ENCODE assay signal across 24 cellular contexts in genomic region chr10:101351017-101351416, GRCh38. TPM values are rescaled to one million over a fixed set of nuclear protein-coding genes. Genes with fewer than 3 reads are reported as not detected.
DNase-seq lines count a peak whose midpoint lies in the region; ATAC-seq, FAIRE-seq and TF ChIP-seq lines count a peak whose summit lies in the region.
"Had no signal": no experiment of that assay in that cellular context is flagged by ENCODE, and none has a peak within 500 bp of the region (broad histone marks: within the 10 kb centered on the region; RNA-seq: fewer than 3 reads in every experiment).

No MANE protein-coding gene starts in this region.

- no peaks in the 10 kb centered on the region for H3F3A ChIP-seq in neural cell (ENCODE audit: insufficient read depth, low read length, poor library complexity, severe bottlenecking)

- no peak overlapping the region for H2AFZ ChIP-seq in neural cell (ENCODE audit: low read depth, low read length)

- no peak for ATAC-seq in GM21390 (IDR thresholded peaks at IDR 0.05; ENCODE audit: unreplicated experiment)
- ATAC-seq: A549, GM23338 had no signal

- no peak for TF ChIP-seq RAD21 in neural cell (conservative IDR thresholded peaks at IDR 0.05)

- peaks cover 6% of the 10 kb centered on the region for H3K79me2 ChIP-seq in neural cell (replicated peaks; ENCODE audit: insufficient read depth, low read length)

- no peak overlapping the region for H3K27ac ChIP-seq in HEK293 (ENCODE audit: extremely low read depth, low read depth, low read length)
- peak overlapping the region; percentile 11 for H3K27ac ChIP-seq in neural cell (ENCODE audit: low read length)
- H3K27ac ChIP-seq: A549; BLaER1 treated with 17β-estradiol and CSF1 and Interleukin-3, amounts not matched to agents 10 nM and 100 nM had no signal

- no peaks in the 10 kb centered on the region for H3K9me2 ChIP-seq in neural cell (ENCODE audit: insufficient read depth, low read length)

- H3K36me3 ChIP-seq in HEK293 (ENCODE audit: control insufficient read depth in 2 of 2, insufficient read depth in 1 of 2, low read length in 2 of 2) (no peaks in the 10 kb centered on the region), neural cell (ENCODE audit: insufficient read depth, low read length) (no peaks in the 10 kb centered on the region)
- H3K36me3 ChIP-seq: BE2C; BLaER1 treated with 17β-estradiol and CSF1 and Interleukin-3, amounts not matched to agents 10 nM and 100 nM had no signal

- DNase-seq in Daoy (ENCODE audit: low read depth) (peak; percentile 29), epithelial cell of esophagus (ENCODE audit: low read depth) (peak; percentile 44), NCI-H1048 (lab: John Stamatoyannopoulos, UW) (no peak), frontal cortex (ENCODE audit: low spot score in 2 of 2) (no peak)
- DNase-seq: 8988T; ACHN; AML-193; BE2C; CD4-positive, alpha-beta T cell; CD8-positive, alpha-beta memory T cell; DMS 273 treated with DMSO at 0.1 percent for 48 hours; DMS53; DMS79 treated with DMSO at 0.1 percent for 48 hours; H9 had no signal

- TF ChIP-seq EP300 in neural cell (conservative IDR thresholded peaks at IDR 0.05; ENCODE audit: poor library complexity, severe bottlenecking): no peak

- no peaks in the 10 kb centered on the region for H4K20me1 ChIP-seq in neural cell (ENCODE audit: insufficient read depth)

- CTCF ChIA-PET in HEK293 (lab: Yijun Ruan, JAX): no interaction called here

- H3K4me3 ChIP-seq in HEK293 (ENCODE audit: low read depth, low read length) (no peak overlapping the region), epithelial cell of esophagus (ENCODE audit: low read length) (no peak overlapping the region), neural cell (ENCODE audit: low read length) (no peak overlapping the region)
- H3K4me3 ChIP-seq: A549; BLaER1 treated with 17β-estradiol and CSF1 and Interleukin-3, amounts not matched to agents 10 nM and 100 nM; GM23338 had no signal

- no peaks in the 10 kb centered on the region for H3K9me3 ChIP-seq in HEK293 (ENCODE audit: control insufficient read depth, insufficient read depth, low read depth, low read length)
- H3K9me3 ChIP-seq in neural cell (ENCODE audit: low read length): no peaks in the 10 kb centered on the region
- H3K9me3 ChIP-seq: A549; BE2C; BLaER1 treated with 17β-estradiol and CSF1 and Interleukin-3, amounts not matched to agents 10 nM and 100 nM had no signal

- H3K27me3 ChIP-seq in neural cell (ENCODE audit: insufficient read depth, low read depth, low read length): no peaks in the 10 kb centered on the region
- H3K27me3 ChIP-seq: BE2C; BLaER1 treated with 17β-estradiol and CSF1 and Interleukin-3, amounts not matched to agents 10 nM and 100 nM had no signal

- no peak overlapping the region for H3K9ac ChIP-seq in neural cell (ENCODE audit: low read length)
- H3K9ac ChIP-seq: BLaER1 treated with 17β-estradiol and CSF1 and Interleukin-3, amounts not matched to agents 10 nM and 100 nM had no signal

- TF ChIP-seq CTCF in HEK293 (tag by site-specific recombination; IDR thresholded peaks at IDR 0.05) (no peak), epithelial cell of esophagus (IDR thresholded peaks at IDR 0.05; ENCODE audit: insufficient read depth, low read depth, low read length, missing control alignments) (no peak), neural cell (IDR thresholded peaks at IDR 0.05; ENCODE audit: poor library complexity, severe bottlenecking) (no peak)

- POLR2A ChIA-PET in HEK293 (lab: Yijun Ruan, JAX): no interaction called here

- no peak overlapping the region for H3K4me2 ChIP-seq in neural cell (ENCODE audit: low read length)
- H3K4me2 ChIP-seq: A549; BLaER1 treated with 17β-estradiol and CSF1 and Interleukin-3, amounts not matched to agents 10 nM and 100 nM; GM23338 had no signal

- no peak for FAIRE-seq in frontal cortex (lab: Jason Lieb, UNC)
- FAIRE-seq: A549, D721Med, G401.6, GM12892, GM19239 had no signal

- H3K4me1 ChIP-seq in HEK293 (ENCODE audit: control insufficient read depth, insufficient read depth, low read length): peaks cover 6% of the 10 kb centered on the region

TF ChIP-seq in HEK293, 187 proteins besides CTCF, POLR2A, EP300 and RAD21:
- TF ChIP-seq ZNF404 (tag by site-specific recombination; IDR thresholded peaks at IDR 0.05): no peak
- TF ChIP-seq ZFHX2 (tag by site-specific recombination; conservative IDR thresholded peaks at IDR 0.05): peak; percentile 49
- TF ChIP-seq ZNF654 (tag by site-specific recombination; IDR thresholded peaks at IDR 0.05; ENCODE audit: low read depth): 0 out of 2 replicates have a peak, but pooled peaks have one; percentile 2
- TF ChIP-seq, protein P1, sequence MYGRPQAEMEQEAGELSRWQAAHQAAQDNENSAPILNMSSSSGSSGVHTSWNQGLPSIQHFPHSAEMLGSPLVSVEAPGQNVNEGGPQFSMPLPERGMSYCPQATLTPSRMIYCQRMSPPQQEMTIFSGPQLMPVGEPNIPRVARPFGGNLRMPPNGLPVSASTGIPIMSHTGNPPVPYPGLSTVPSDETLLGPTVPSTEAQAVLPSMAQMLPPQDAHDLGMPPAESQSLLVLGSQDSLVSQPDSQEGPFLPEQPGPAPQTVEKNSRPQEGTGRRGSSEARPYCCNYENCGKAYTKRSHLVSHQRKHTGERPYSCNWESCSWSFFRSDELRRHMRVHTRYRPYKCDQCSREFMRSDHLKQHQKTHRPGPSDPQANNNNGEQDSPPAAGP (tag by site-specific recombination; IDR thresholded peaks at IDR 0.05): peak; percentile 23; the same call in 1 of the 2 replicates
- TF ChIP-seq EGR2 (tag by site-specific recombination; IDR thresholded peaks at IDR 0.05; ENCODE audit: low read depth): peak; percentile 36; the same call in 1 of the 2 replicates

TF ChIP-seq in neural cell, 6 proteins besides CTCF, POLR2A, EP300 and RAD21:
- TF ChIP-seq REST (IDR thresholded peaks at IDR 0.05; ENCODE audit: borderline replicate concordance) (no peak), EZH2 (IDR thresholded peaks at IDR 0.05; ENCODE audit: borderline replicate concordance, insufficient read depth, low read length, poor library complexity, severe bottlenecking) (no peak), TAF1 (IDR thresholded peaks at IDR 0.05; ENCODE audit: low read depth) (no peak), MXI1 (conservative IDR thresholded peaks at IDR 0.05; ENCODE audit: poor library complexity, severe bottlenecking) (no peak), POLR2AphosphoS5 (IDR thresholded peaks at IDR 0.05) (no peak), SMC3 (conservative IDR thresholded peaks at IDR 0.05; ENCODE audit: poor library complexity) (no peak)

RNA-seq across cellular contexts. Expression of gene BTRC, which starts 2.9 kb away (rescaled TPM):
- total RNA-seq in Daoy (2014; rRNA removed; shearing (Covaris generic)): 4.6 and 8.2 TPM in 2 replicates
- 25.2 and 32.6 TPM in 2 replicates for polyA plus RNA-seq in neural cell
- polyA minus RNA-seq in neural cell: 65.0 and 78.1 TPM in 2 replicates
- 39.1 TPM for total RNA-seq in frontal cortex

Comparison
In these comparisons a context has a peak if more than half of its experiments do, and no peak if none do; other contexts are left out.
1. DNase-seq: peak in Daoy (single experiment) and epithelial cell of esophagus (single experiment); none in NCI-H1048 (single experiment) and frontal cortex (0 of 2).